11 cellular contexts compared by ENCODE assay signal in the genomic region with DNA sequence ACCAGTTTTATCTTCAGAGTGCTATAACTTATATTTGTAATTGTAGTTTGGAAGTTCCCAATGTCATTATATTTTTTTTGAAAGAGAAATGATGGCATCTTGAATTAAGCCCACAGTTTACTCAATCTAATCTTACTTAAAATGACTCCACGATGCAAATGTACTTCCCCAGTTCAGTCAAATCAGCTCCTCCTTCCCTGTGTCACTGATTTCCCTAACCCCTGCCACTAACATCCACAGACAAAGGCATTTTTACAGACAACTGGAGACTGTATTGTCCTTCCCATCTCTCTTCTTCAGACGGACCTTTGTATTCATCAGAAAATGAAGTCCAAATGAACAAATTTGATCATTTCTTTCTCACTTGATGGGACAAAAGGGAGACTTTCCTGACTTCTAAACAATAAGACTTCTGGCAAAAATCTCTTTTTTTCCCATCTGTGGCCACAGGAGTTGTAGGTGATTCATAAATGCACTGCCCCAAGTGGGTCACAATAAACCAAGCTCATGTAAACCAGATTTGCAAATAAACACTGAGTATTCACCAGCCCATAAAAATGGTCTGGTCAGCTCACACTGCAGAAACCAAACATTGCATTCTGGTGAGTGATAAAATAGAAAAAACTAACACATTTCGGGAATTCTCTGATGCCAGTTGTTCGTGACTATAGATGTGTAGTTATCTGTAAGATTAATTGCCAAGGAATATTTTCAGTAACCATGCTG.
DNase-seq lines count a peak whose midpoint lies in the region; ATAC-seq and TF ChIP-seq lines count a peak whose summit lies in the region.
"Had no signal": no experiment of that assay in that cellular context is flagged by ENCODE, and none has a peak within 500 bp of the region (broad histone marks: within the 10 kb centered on the region; RNA-seq: fewer than 3 reads in every experiment).

No MANE protein-coding gene starts in this region.

- H3K4me3 Mint-ChIP-seq in T-helper 17 cell = no peak overlapping the region
- H3K4me3 Mint-ChIP-seq: naive thymus-derived CD4-positive, alpha-beta T cell had no signal

- TF ChIP-seq CTCF in astrocyte of the cerebellum (IDR thresholded peaks at IDR 0.05; ENCODE audit: low read depth, low read length, missing control alignments) = no peak

- H3K4me1 Mint-ChIP-seq in T-helper 17 cell = no peaks in the 10 kb centered on the region
- H3K4me1 Mint-ChIP-seq: naive thymus-derived CD4-positive, alpha-beta T cell had no signal

- no peak for ATAC-seq in T-helper 17 cell
- ATAC-seq in GM18517 (IDR thresholded peaks at IDR 0.05; ENCODE audit: unreplicated experiment) = no peak
- ATAC-seq: naive thymus-derived CD4-positive, alpha-beta T cell had no signal

- H3K27me3 Mint-ChIP-seq in T-helper 17 cell = peaks cover 5% of the 10 kb centered on the region

- H3K9ac ChIP-seq in subcutaneous abdominal adipose tissue (ENCODE audit: low read length in 5 of 5) = no peak overlapping the region

- peaks cover 0 to 3% (median 0%) of the 10 kb centered on the region in 5 donors for H3K36me3 ChIP-seq in subcutaneous abdominal adipose tissue (ENCODE audit: control insufficient read depth in 5 of 5, insufficient read depth in 5 of 5, low read length in 5 of 5)

- H3K36me3 Mint-ChIP-seq in T-helper 17 cell (ENCODE audit: low read depth) = no peaks in the 10 kb centered on the region

- DNase-seq in HS-5 (ENCODE audit: low read depth) (peak; percentile 56), astrocyte of the cerebellum (ENCODE audit: low read depth) (peak; percentile 68), iris pigment epithelial cell (ENCODE audit: low read depth) (peak; percentile 52), T-helper 17 cell (no peak), substantia nigra (lab: John Stamatoyannopoulos, UW) (no peak)
- DNase-seq: activated naive CD4-positive, alpha-beta T cell; naive thymus-derived CD4-positive, alpha-beta T cell; NCI-H226 had no signal

- H3K27ac Mint-ChIP-seq in T-helper 17 cell = no peak overlapping the region
- H3K27ac Mint-ChIP-seq: naive thymus-derived CD4-positive, alpha-beta T cell had no signal

- peaks cover 0 to 4% (median 0%) of the 10 kb centered on the region in 5 donors for H3K9me3 ChIP-seq in subcutaneous abdominal adipose tissue (ENCODE audit: control insufficient read depth in 5 of 5, low read length in 5 of 5)
- no peaks in the 10 kb centered on the region for H3K9me3 ChIP-seq in T-helper 17 cell (ENCODE audit: control insufficient read depth, low read length, poor library complexity, severe bottlenecking)

- H3K27ac ChIP-seq in subcutaneous abdominal adipose tissue (ENCODE audit: low read depth, low read length) (peak overlapping the region; percentile 88), substantia nigra (ENCODE audit: low read depth, low read length, poor library complexity, severe bottlenecking) (no peak overlapping the region)

- in situ Hi-C loops in astrocyte of the cerebellum (cut with HindIII; ENCODE audit: low sequenced_read_pairs) = no loop called here

- H3K4me1 ChIP-seq in subcutaneous abdominal adipose tissue (ENCODE audit: control insufficient read depth in 5 of 5, insufficient read depth in 5 of 5, low read length in 5 of 5) = peaks cover 11 to 41% (median 38%) of the 10 kb centered on the region in 5 donors

- H3K27me3 ChIP-seq in subcutaneous abdominal adipose tissue (ENCODE audit: control insufficient read depth in 5 of 5, insufficient read depth in 4 of 5, low read length in 5 of 5) = no peaks in the 10 kb centered on the region

- H3K4me3 ChIP-seq in astrocyte of the cerebellum (ENCODE audit: low read depth, low read length) (no peak overlapping the region), subcutaneous abdominal adipose tissue (ENCODE audit: low read depth in 1 of 5, low read length in 5 of 5) (no peak overlapping the region)
- H3K4me3 ChIP-seq: skin epidermis had no signal

Comparison
In these comparisons a context has a peak if more than half of its experiments do, and no peak if none do; other contexts are left out.
1. DNase-seq: peak in HS-5 (single experiment), astrocyte of the cerebellum (single experiment) and iris pigment epithelial cell (single experiment); none in T-helper 17 cell (0 of 3) and substantia nigra (0 of 49).